In genomic region chr2:80863166-80863714, GRCh38 we compare ENCODE assay signal across 19 cellular contexts.
DNase-seq lines count a peak whose midpoint lies in the region; ATAC-seq and TF ChIP-seq lines count a peak whose summit lies in the region.
"Had no signal": no experiment of that assay in that cellular context is flagged by ENCODE, and none has a peak within 500 bp of the region (broad histone marks: within the 10 kb centered on the region; RNA-seq: fewer than 3 reads in every experiment).

No MANE protein-coding gene starts in this region.

- H3K4me3 Mint-ChIP-seq in glutamatergic neuron (ENCODE audit: unreplicated experiment), result no peak overlapping the region
- H3K4me3 Mint-ChIP-seq: B cell; CD4-positive, alpha-beta T cell; HFFc6 had no signal

- H3K4me2 ChIP-seq in BLaER1, result peak overlapping the region; percentile 49

- H3K36me3 Mint-ChIP-seq in glutamatergic neuron (ENCODE audit: unreplicated experiment), result no peaks in the 10 kb centered on the region

- H3K9ac ChIP-seq in BLaER1, result no peak overlapping the region

- peaks cover 6% of the 10 kb centered on the region for H3K4me1 Mint-ChIP-seq in glutamatergic neuron (ENCODE audit: low read depth, unreplicated experiment)
- H3K4me1 Mint-ChIP-seq: B cell had no signal

- H3K27me3 ChIP-seq in BLaER1, result no peaks in the 10 kb centered on the region
- H3K27me3 ChIP-seq in upper lobe of right lung, result no peaks in the 10 kb centered on the region

- H3K27ac ChIP-seq in BLaER1, result peak overlapping the region; percentile 29; the same call in 1 of the 2 replicates
- H3K27ac ChIP-seq in upper lobe of right lung, result no peak overlapping the region
- H3K27ac ChIP-seq: C4-2B, HL-60 had no signal

- intact Hi-C loops in upper lobe of right lung (cut with DNase I) (no loop called here), head of caudate nucleus (cut with DNase I) (no loop called here)

- H3K4me3 ChIP-seq in BLaER1 (no peak overlapping the region), upper lobe of right lung (no peak overlapping the region)
- H3K4me3 ChIP-seq: K562 had no signal

- H4K20me1 ChIP-seq in BLaER1, result no peaks in the 10 kb centered on the region

- H3K27ac Mint-ChIP-seq in glutamatergic neuron (ENCODE audit: unreplicated experiment), result peak overlapping the region; percentile 78
- H3K27ac Mint-ChIP-seq: B cell; CD4-positive, alpha-beta T cell; HFFc6 had no signal

- peaks cover 4% of the 10 kb centered on the region for H3K27me3 Mint-ChIP-seq in glutamatergic neuron (ENCODE audit: unreplicated experiment)
- H3K27me3 Mint-ChIP-seq: B cell; CD4-positive, alpha-beta T cell had no signal

- peaks cover 16% of the 10 kb centered on the region for H3K4me1 ChIP-seq in BLaER1
- H3K4me1 ChIP-seq in upper lobe of right lung, result no peaks in the 10 kb centered on the region

- peak; percentile 12 for ATAC-seq in upper lobe of right lung
- ATAC-seq in GM18861 (IDR thresholded peaks at IDR 0.05; ENCODE audit: unreplicated experiment), result no peak
- ATAC-seq: HCT116, K562 had no signal

- H3K9me3 ChIP-seq in BLaER1 (no peaks in the 10 kb centered on the region), upper lobe of right lung (peaks cover 3% of the 10 kb centered on the region)

- TF ChIP-seq CTCF in glutamatergic neuron (IDR thresholded peaks at IDR 0.05; ENCODE audit: partially characterized antibody, unreplicated experiment) (no peak), upper lobe of right lung (IDR thresholded peaks at IDR 0.05) (no peak)

- DNase-seq in NAMALWA (ENCODE audit: low spot score), result peak; percentile 84
- peak; percentile 31 for DNase-seq in glutamatergic neuron
- peak; percentile 51 for DNase-seq in upper lobe of right lung
- DNase-seq in head of caudate nucleus, result no peak
- DNase-seq: CD4-positive, alpha-beta T cell; DMS153; DMS79; GDM1; GOT3; H7; HFFc6; IMR-90 had no signal

- H3K36me3 ChIP-seq in BLaER1, result no peaks in the 10 kb centered on the region
- no peaks in the 10 kb centered on the region for H3K36me3 ChIP-seq in upper lobe of right lung

- peaks cover 7% of the 10 kb centered on the region for H3K9me3 Mint-ChIP-seq in glutamatergic neuron (ENCODE audit: unreplicated experiment)

Comparison
In these comparisons a context has a peak if more than half of its experiments do, and no peak if none do; other contexts are left out.
1. DNase-seq: peak in NAMALWA (single experiment), glutamatergic neuron (single experiment) and upper lobe of right lung (single experiment); none in head of caudate nucleus (0 of 42).